ENCODE assay signal across 8 cellular contexts in genomic region chr6:44304282-44305199, GRCh38. TPM values are rescaled to one million over a fixed set of nuclear protein-coding genes. Genes with fewer than 3 reads are reported as not detected.
DNase-seq lines count a peak whose midpoint lies in the region; ATAC-seq and TF ChIP-seq lines count a peak whose summit lies in the region.

No MANE protein-coding gene starts in this region.

- TF ChIP-seq POLR2A in sigmoid colon (IDR thresholded peaks at IDR 0.05): no peak

- peak in 3 of 4 experiments; percentile 54 to 74 (median 55) for TF ChIP-seq CTCF in sigmoid colon (IDR thresholded peaks at IDR 0.05)

- no peak overlapping the region for H3K27ac ChIP-seq in sigmoid colon

- 87 to 89% methylated on average over 25 of the region's 25 CpGs for WGBS in sigmoid colon, 2 donors

- no peaks in the 10 kb centered on the region for H3K27me3 ChIP-seq in sigmoid colon

- peaks cover 0 to 91% (median 52%) of the 10 kb centered on the region in 4 donors for H3K36me3 ChIP-seq in sigmoid colon

- DNase-seq in Right ventricle myocardium superior (no peak), cardiac septum (ENCODE audit: low spot score) (no peak), NCI-H69 (lab: John Stamatoyannopoulos, UW) (peak; percentile 48), glomerular visceral epithelial cell (ENCODE audit: extremely low spot score) (peak; percentile 45), sigmoid colon (no peak), NCI-H1436 (lab: John Stamatoyannopoulos, UW) (no peak)
- peak; percentile 39 to 42 for DNase-seq in activated T-cell treated with anti-CD3 and anti-CD28 coated beads, Interleukin-2, amount 50 U/mL, for 72 hours

- H3K4me1 Mint-ChIP-seq in activated T-cell treated with anti-CD3 and anti-CD28 coated beads, Interleukin-2, amount 50 U/mL, for 72 hours (ENCODE audit: low read depth): no peaks in the 10 kb centered on the region

- intact Hi-C loops in Right ventricle myocardium superior (cut with DNase I) (loop anchor here (5.0 kb wide), 1 partner anchor 37 kb away; the partner anchor contains the start of gene NFKBIE), cardiac septum (cut with DNase I) (no loop called here), sigmoid colon (cut with DNase I) (no loop called here)

- H3K27ac Mint-ChIP-seq in activated T-cell treated with anti-CD3 and anti-CD28 coated beads, Interleukin-2, amount 50 U/mL, for 72 hours: no peak overlapping the region

- peaks cover 3 to 21% of the 10 kb centered on the region in 2 donors for H3K36me3 Mint-ChIP-seq in activated T-cell treated with anti-CD3 and anti-CD28 coated beads, Interleukin-2, amount 50 U/mL, for 72 hours (ENCODE audit: insufficient read depth in 2 of 2)

- H3K9me3 Mint-ChIP-seq in activated T-cell treated with anti-CD3 and anti-CD28 coated beads, Interleukin-2, amount 50 U/mL, for 72 hours: no peaks in the 10 kb centered on the region

- H3K27me3 Mint-ChIP-seq in activated T-cell treated with anti-CD3 and anti-CD28 coated beads, Interleukin-2, amount 50 U/mL, for 72 hours (ENCODE audit: low read depth): no peaks in the 10 kb centered on the region

- no peak overlapping the region for H3K4me3 Mint-ChIP-seq in activated T-cell treated with anti-CD3 and anti-CD28 coated beads, Interleukin-2, amount 50 U/mL, for 72 hours

- ATAC-seq in Right ventricle myocardium superior (ENCODE audit: poor library complexity): peak; percentile 32
- ATAC-seq in activated T-cell treated with anti-CD3 and anti-CD28 coated beads, Interleukin-2, amount 50 U/mL, for 72 hours (replicated peaks in 1 of 2): peak; percentile 63 to 69
- no peak for ATAC-seq in HG03520 (IDR thresholded peaks at IDR 0.05; ENCODE audit: unreplicated experiment)

- TF ChIP-seq EP300 in sigmoid colon (IDR thresholded peaks at IDR 0.05): no peak

- H3K4me1 ChIP-seq in sigmoid colon: no peaks in the 10 kb centered on the region

- H3K4me3 ChIP-seq in sigmoid colon: no peak overlapping the region

- no peaks in the 10 kb centered on the region for H3K9me3 ChIP-seq in sigmoid colon

RNA-seq across cellular contexts. Expression of gene AARS2, which starts 8.6 kb away (rescaled TPM):
- 10.7 TPM for total RNA-seq in Right ventricle myocardium superior
- 7.8 TPM for total RNA-seq in cardiac septum
- total RNA-seq in activated T-cell treated with anti-CD3 and anti-CD28 coated beads, Interleukin-2, amount 50 U/mL, for 72 hours: 10 to 100 TPM; 12.3 to 15.2 TPM
- total RNA-seq in sigmoid colon: 1 to 10 TPM; 6.1 to 7.6 (median 6.8) TPM
- 1 to 10 TPM; 1.4 to 9.7 (median 2.4) TPM for polyA plus RNA-seq in sigmoid colon

RNA-seq across cellular contexts. Expression of gene TMEM151B, which starts 34.3 kb away (rescaled TPM):
- total RNA-seq in Right ventricle myocardium superior (not detected), cardiac septum (0.08 TPM), sigmoid colon (1 to 10 TPM in 1 of 4 donors, under 1 TPM in 3; 0.16 to 1.1 (median 0.68) TPM)
- under 1 TPM in 1 of 2 donors, not detected in 1; 0.25 TPM for total RNA-seq in activated T-cell treated with anti-CD3 and anti-CD28 coated beads, Interleukin-2, amount 50 U/mL, for 72 hours
- polyA plus RNA-seq in sigmoid colon: under 1 TPM in 1 of 3 donors, not detected in 2; 0.63 TPM

RNA-seq across cellular contexts. Expression of gene SPATS1, which starts 37.9 kb away (rescaled TPM):
- total RNA-seq in Right ventricle myocardium superior (not detected), cardiac septum (not detected), sigmoid colon (not detected)
- total RNA-seq in activated T-cell treated with anti-CD3 and anti-CD28 coated beads, Interleukin-2, amount 50 U/mL, for 72 hours: not detected
- not detected for polyA plus RNA-seq in sigmoid colon

RNA-seq across cellular contexts. Expression of gene NFKBIE, which starts 39.2 kb away (rescaled TPM):
- total RNA-seq in Right ventricle myocardium superior (3.7 TPM), cardiac septum (4.7 TPM), sigmoid colon (10 to 100 TPM in 1 of 4 donors, 1 to 10 TPM in 3; 4.7 to 13.6 (median 8.4) TPM)
- total RNA-seq in activated T-cell treated with anti-CD3 and anti-CD28 coated beads, Interleukin-2, amount 50 U/mL, for 72 hours: 10 to 100 TPM; 18.1 to 19.8 TPM
- polyA plus RNA-seq in sigmoid colon: 10 to 100 TPM in 2 of 3 donors, 1 to 10 TPM in 1; 8.4 to 16.2 (median 13.4) TPM

RNA-seq across cellular contexts. Expression of gene SLC35B2, which starts 47.2 kb away (rescaled TPM):
- total RNA-seq in Right ventricle myocardium superior (19.4 TPM), cardiac septum (23.2 TPM), sigmoid colon (10 to 100 TPM; 25.3 to 28.8 (median 27.2) TPM)
- total RNA-seq in activated T-cell treated with anti-CD3 and anti-CD28 coated beads, Interleukin-2, amount 50 U/mL, for 72 hours: 10 to 100 TPM; 13.9 to 16.9 TPM
- polyA plus RNA-seq in sigmoid colon: 10 to 100 TPM in 1 of 3 donors, 1 to 10 TPM in 2; 7.2 to 36.9 (median 7.9) TPM

Comparison
In these comparisons a context has a peak if more than half of its experiments do, and no peak if none do; other contexts are left out.
1. DNase-seq: peak in NCI-H69 (single experiment), activated T-cell treated with anti-CD3 and anti-CD28 coated beads, Interleukin-2, amount 50 U/mL, for 72 hours (2 of 2) and glomerular visceral epithelial cell (single experiment); none in Right ventricle myocardium superior (single experiment), cardiac septum (single experiment), sigmoid colon (single experiment) and NCI-H1436 (single experiment).